In genomic region chr7:136657332-136657942, GRCh38 we compare ENCODE assay signal across 19 cellular contexts.
DNase-seq lines count a peak whose midpoint lies in the region; ATAC-seq and TF ChIP-seq lines count a peak whose summit lies in the region.
"Had no signal": no experiment of that assay in that cellular context is flagged by ENCODE, and none has a peak within 500 bp of the region (broad histone marks: within the 10 kb centered on the region; RNA-seq: fewer than 3 reads in every experiment).

No MANE protein-coding gene starts in this region.

- TF ChIP-seq CTCF in IMR-90 (conservative IDR thresholded peaks at IDR 0.05; ENCODE audit: low read depth, low read length): no peak
- TF ChIP-seq CTCF in chondrocyte (IDR thresholded peaks at IDR 0.05): peak; percentile 8
- no peak for TF ChIP-seq CTCF in sigmoid colon (IDR thresholded peaks at IDR 0.05)

- no peak overlapping the region for H3K56ac ChIP-seq in IMR-90 (ENCODE audit: extremely low read depth, insufficient read depth, low read length)

- no peaks in the 10 kb centered on the region for H3K27me3 Mint-ChIP-seq in chondrocyte (ENCODE audit: low read depth)

- H2BK15ac ChIP-seq in IMR-90 (ENCODE audit: low read depth, low read length): no peak overlapping the region

- no peaks in the 10 kb centered on the region for H3K36me3 ChIP-seq in IMR-90 (ENCODE audit: control insufficient read depth, insufficient read depth, low read length)
- no peaks in the 10 kb centered on the region for H3K36me3 ChIP-seq in sigmoid colon

- no peak overlapping the region for H4K8ac ChIP-seq in IMR-90 (ENCODE audit: low read depth in 2 of 2, low read length in 2 of 2)

- H2AFZ ChIP-seq in IMR-90 (replicated peaks; ENCODE audit: low read length, poor library complexity): no peak overlapping the region

- dilution Hi-C loops in IMR-90 (cut with HindIII; ENCODE audit: low sequenced_read_pairs, unreplicated experiment): no loop called here

- H3K27ac Mint-ChIP-seq in chondrocyte (ENCODE audit: unreplicated experiment): no peak overlapping the region
- H3K27ac Mint-ChIP-seq: H9 had no signal

- no peak overlapping the region for H2AK5ac ChIP-seq in IMR-90 (ENCODE audit: low read depth, low read length)

- H3K18ac ChIP-seq in IMR-90 (ENCODE audit: low read depth, low read length): no peak overlapping the region

- H3K23ac ChIP-seq in IMR-90 (ENCODE audit: low read depth, low read length): no peak overlapping the region

- H2BK5ac ChIP-seq in IMR-90 (ENCODE audit: low read depth, low read length, poor library complexity, severe bottlenecking): no peak overlapping the region

- CTCF ChIA-PET in IMR-90 (lab: Yijun Ruan, JAX): no interaction called here

- no peak overlapping the region for H2BK20ac ChIP-seq in IMR-90 (ENCODE audit: low read depth, low read length)

- BruUV-seq in IMR-90 (replicated peaks; lab: Mats Ljungman, UMichigan): no TSS peak

- POLR2A ChIA-PET in IMR-90 (lab: Charles Lee; ENCODE audit: unreplicated experiment): no interaction called here

- H3K4ac ChIP-seq in IMR-90 (ENCODE audit: low read depth, low read length): no peak overlapping the region

- no peak overlapping the region for H3K9ac ChIP-seq in IMR-90 (ENCODE audit: low read depth, low read length)

- peaks cover 32% of the 10 kb centered on the region for H3K4me1 Mint-ChIP-seq in chondrocyte (ENCODE audit: low read depth)

- H3K9me3 ChIP-seq in IMR-90 (ENCODE audit: control insufficient read depth, insufficient read depth, low read length) (no peaks in the 10 kb centered on the region), sigmoid colon (no peaks in the 10 kb centered on the region)

- intact Hi-C loops in IMR-90 (cut with micrococcal nuclease): loop anchor here (10.0 kb wide), 1 partner anchor 207 kb away; the partner anchor contains the start of gene CHRM2
- intact Hi-C loops in sigmoid colon (cut with DNase I): no loop called here
- intact Hi-C loops in Right ventricle myocardium superior (cut with DNase I): no loop called here

- no peaks in the 10 kb centered on the region for H3K9me1 ChIP-seq in IMR-90 (ENCODE audit: insufficient read depth, low read length)

- DNase-seq in EL: peak; percentile 41
- peak; percentile 8 for DNase-seq in IMR-90
- DNase-seq in chondrocyte (ENCODE audit: low spot score): no peak
- no peak for DNase-seq in sigmoid colon
- DNase-seq in Right ventricle myocardium superior: no peak
- DNase-seq: AML-193; DMS79 treated with DMSO at 0.1 percent for 48 hours; GDM1; H9; KBM-7; NCI-H1417 treated with DMSO at 0.1 percent for 48 hours; NCI-H1930; NCI-H345; NK-92 treated with Interleukin-12 subunit alpha and Interleukin-12 subunit beta, amount 100 ng/mL, for 24 hours; T-helper 1 cell had no signal

- H3K9me3 Mint-ChIP-seq in chondrocyte (ENCODE audit: low read depth): no peaks in the 10 kb centered on the region
- H3K9me3 Mint-ChIP-seq: H9 had no signal

- H4K91ac ChIP-seq in IMR-90 (ENCODE audit: insufficient read depth, low read depth, low read length): no peak overlapping the region

- H3K27ac ChIP-seq in IMR-90 (ENCODE audit: insufficient read depth, low read length) (no peak overlapping the region; the same call in 1 of the 2 replicates), sigmoid colon (peak overlapping the region in 3 of 4 donors; percentile 16 to 57 (median 53))
- H3K27ac ChIP-seq: C4-2B had no signal

- no peak overlapping the region for H3K4me3 Mint-ChIP-seq in chondrocyte (ENCODE audit: unreplicated experiment)
- H3K4me3 Mint-ChIP-seq: H9 had no signal

- no peak overlapping the region for H2AK9ac ChIP-seq in IMR-90 (replicated peaks; ENCODE audit: low read depth, low read length, poor library complexity)

- TF ChIP-seq EP300 in sigmoid colon (IDR thresholded peaks at IDR 0.05): no peak

- WGBS in IMR-90 (ENCODE audit: extremely low coverage in 2 of 2, insufficient read length in 1 of 2), 2 experiments: no CpG with 5 or more reads among the region's 2 CpGs
- 57 to 65% methylated on average over 2 of the region's 2 CpGs for WGBS in sigmoid colon, 2 donors

- no peaks in the 10 kb centered on the region for H3K79me1 ChIP-seq in IMR-90 (ENCODE audit: low read depth in 1 of 2, low read length in 2 of 2)

- H3K4me2 ChIP-seq in IMR-90 (ENCODE audit: low read depth, low read length): no peak overlapping the region

- H4K5ac ChIP-seq in IMR-90 (ENCODE audit: low read depth, low read length): no peak overlapping the region

- H3K36me3 Mint-ChIP-seq in chondrocyte (ENCODE audit: low read depth): no peaks in the 10 kb centered on the region

- H3K27me3 ChIP-seq in IMR-90 (ENCODE audit: control insufficient read depth, insufficient read depth, low read length): no peaks in the 10 kb centered on the region
- H3K27me3 ChIP-seq in sigmoid colon: no peaks in the 10 kb centered on the region

- no peak overlapping the region for H3K14ac ChIP-seq in IMR-90 (replicated peaks; ENCODE audit: low read depth, low read length)

- no peak overlapping the region for H3K4me3 ChIP-seq in IMR-90 (ENCODE audit: insufficient read depth, low read depth, low read length)
- no peak overlapping the region for H3K4me3 ChIP-seq in sigmoid colon

- peak; percentile 69 for ATAC-seq in IMR-90 (ENCODE audit: low read depth)
- no peak for ATAC-seq in HG02885 (IDR thresholded peaks at IDR 0.05; ENCODE audit: poor library complexity, unreplicated experiment)
- ATAC-seq in Right ventricle myocardium superior (ENCODE audit: poor library complexity): no peak
- ATAC-seq in HG02870 (IDR thresholded peaks at IDR 0.05; ENCODE audit: unreplicated experiment): no peak
- ATAC-seq: Right ventricle myocardium inferior had no signal

- TF ChIP-seq POLR2A in IMR-90 (IDR thresholded peaks at IDR 0.05; ENCODE audit: low read depth, low read length) (no peak), sigmoid colon (IDR thresholded peaks at IDR 0.05) (no peak)

- H3K4me1 ChIP-seq in IMR-90 (ENCODE audit: control insufficient read depth, insufficient read depth, low read length): no peaks in the 10 kb centered on the region
- H3K4me1 ChIP-seq in sigmoid colon: peaks cover 0 to 36% (median 20%) of the 10 kb centered on the region in 4 donors

- no peak overlapping the region for H2BK120ac ChIP-seq in IMR-90 (ENCODE audit: low read depth, low read length)

- no peaks in the 10 kb centered on the region for H4K20me1 ChIP-seq in IMR-90 (ENCODE audit: insufficient read depth, low read length)

- in situ Hi-C loops in IMR-90 (cut with MboI; ENCODE audit: low sequenced_read_pairs): no loop called here

- TF ChIP-seq RAD21 in IMR-90 (IDR thresholded peaks at IDR 0.05; ENCODE audit: low read length): no peak

TF ChIP-seq in IMR-90, 13 proteins besides CTCF, POLR2A, EP300 and RAD21:
- TF ChIP-seq RCOR1 (IDR thresholded peaks at IDR 0.05; ENCODE audit: insufficient replicate concordance, low read length): no peak
- no peak for TF ChIP-seq USF2 (IDR thresholded peaks at IDR 0.05; ENCODE audit: low read depth, low read length)
- no peak for TF ChIP-seq MAZ (IDR thresholded peaks at IDR 0.05; ENCODE audit: borderline replicate concordance, low read depth, low read length)
- TF ChIP-seq RFX5 (IDR thresholded peaks at IDR 0.05; ENCODE audit: low read depth, low read length): no peak
- no peak for TF ChIP-seq FOS (IDR thresholded peaks at IDR 0.05; ENCODE audit: low read depth, low read length)
- no peak for TF ChIP-seq CHD1 (IDR thresholded peaks at IDR 0.05; ENCODE audit: low read depth, low read length)
- TF ChIP-seq BHLHE40 (IDR thresholded peaks at IDR 0.05; ENCODE audit: low read depth, low read length): no peak
- no peak for TF ChIP-seq MXI1 (IDR thresholded peaks at IDR 0.05; ENCODE audit: borderline replicate concordance, low read depth, low read length)
- no peak for TF ChIP-seq ELK1 (IDR thresholded peaks at IDR 0.05; ENCODE audit: borderline replicate concordance, low read depth, low read length)
- TF ChIP-seq CEBPB (IDR thresholded peaks at IDR 0.05; ENCODE audit: low read depth, low read length): no peak
- no peak for TF ChIP-seq NFE2L2 (IDR thresholded peaks at IDR 0.05; ENCODE audit: low read depth, low read length)
- no peak for TF ChIP-seq SMC3 (IDR thresholded peaks at IDR 0.05; ENCODE audit: low read depth, low read length)
- no peak for TF ChIP-seq MAFK (IDR thresholded peaks at IDR 0.05; ENCODE audit: low read depth, low read length)
TF ChIP-seq in IMR-90: peak in this region for 0.

Comparison
In these comparisons a context has a peak if more than half of its experiments do, and no peak if none do; other contexts are left out.
1. DNase-seq: peak in EL (single experiment) and IMR-90 (single experiment); none in chondrocyte (single experiment), sigmoid colon (single experiment) and Right ventricle myocardium superior (single experiment).